Comparison of ENCODE assay signal across 1 cellular context in genomic region chr12:55676707-55677106, GRCh38.
TF ChIP-seq lines count a peak whose summit lies in the region.

No MANE protein-coding gene starts in this region.

TF ChIP-seq in H1, 55 proteins besides CTCF, POLR2A, EP300 and RAD21:
- TF ChIP-seq CHD7 (IDR thresholded peaks at IDR 0.05; ENCODE audit: insufficient replicate concordance, low read length) (no peak), POU5F1 (IDR thresholded peaks at IDR 0.05; ENCODE audit: low read depth, low read length) (no peak), NANOG (IDR thresholded peaks at IDR 0.05; ENCODE audit: insufficient read depth, low read depth, low read length, poor library complexity, severe bottlenecking) (no peak), JUND (IDR thresholded peaks at IDR 0.05; ENCODE audit: low read length) (no peak), SP2 (IDR thresholded peaks at IDR 0.05; ENCODE audit: low read length) (no peak), CEBPB (IDR thresholded peaks at IDR 0.05; ENCODE audit: low read depth, low read length) (no peak), TBP (IDR thresholded peaks at IDR 0.05; ENCODE audit: low read depth, low read length) (no peak)
